In the genomic region with DNA sequence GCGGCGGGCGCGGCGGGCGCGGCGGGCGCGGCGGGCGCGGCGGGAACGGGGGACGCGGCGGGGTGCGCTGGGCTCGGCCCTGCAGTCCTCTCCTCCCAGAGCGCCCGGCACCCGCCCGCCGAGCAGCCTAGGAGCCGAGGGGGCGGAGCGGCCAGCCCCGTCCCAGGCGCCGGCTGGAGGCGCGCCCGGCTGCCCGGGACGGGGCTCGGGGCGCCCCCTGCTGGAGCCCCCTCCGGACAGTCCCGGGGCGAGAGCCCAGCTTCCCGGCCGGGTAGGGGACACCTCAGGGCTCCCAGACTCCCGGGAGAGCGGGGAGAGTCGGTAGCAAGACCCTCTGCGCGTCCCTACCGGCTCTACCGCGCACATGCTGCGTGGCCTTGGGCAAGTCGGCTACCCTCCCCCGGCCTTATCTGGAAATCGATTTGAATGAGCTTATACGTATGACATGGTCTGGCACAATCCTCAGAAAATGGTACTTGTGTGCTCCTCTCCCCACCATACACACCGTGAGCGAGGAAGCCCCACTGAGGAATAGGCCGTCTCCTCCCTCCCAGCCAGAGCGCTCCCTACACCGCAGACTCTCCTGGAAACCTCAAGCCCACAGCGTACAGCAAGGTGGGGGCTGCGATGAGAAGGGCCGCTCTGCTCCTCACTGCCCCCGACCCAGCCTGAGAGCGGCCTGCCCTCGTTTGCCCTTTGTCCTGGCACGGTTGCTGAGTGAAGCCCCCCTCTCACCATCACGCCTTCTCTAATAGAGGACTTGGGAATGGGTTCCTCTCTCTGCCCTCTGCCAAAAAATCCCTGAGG, we compare ENCODE assay signal across 8 cellular contexts. TPM values are rescaled to one million over a fixed set of nuclear protein-coding genes. Genes with fewer than 3 reads are reported as not detected.
DNase-seq lines count a peak whose midpoint lies in the region; ATAC-seq and TF ChIP-seq lines count a peak whose summit lies in the region.

Gene DAPK2 (minus strand): TSS at position 139 of the 807 bp plus-strand sequence. CDS start 6,224 bp downstream, outside the sequence.

- H3K4me3 ChIP-seq in NT2/D1 (ENCODE audit: insufficient read length, low read depth) (peak within 1 kb of the TSS; percentile 55), epithelial cell of esophagus (ENCODE audit: low read length) (peak within 1 kb of the TSS; percentile 55), mononuclear cell (ENCODE audit: low read length) (peak within 1 kb of the TSS; percentile 30)

- H3K9ac ChIP-seq in NT2/D1 (ENCODE audit: insufficient read length, low read depth), result peak within 1 kb of the TSS; percentile 77

- TF ChIP-seq CTCF in GM10266 (IDR thresholded peaks at IDR 0.05; ENCODE audit: control insufficient read depth, insufficient read depth, low read depth, missing control alignments), result peak; percentile 78
- peak; percentile 53 for TF ChIP-seq CTCF in epithelial cell of esophagus (IDR thresholded peaks at IDR 0.05; ENCODE audit: insufficient read depth, low read depth, low read length, missing control alignments)

- H3K27me3 ChIP-seq in NT2/D1 (ENCODE audit: insufficient read depth, insufficient read length), result peaks cover 37% of the 10 kb centered on the region
- H3K27me3 ChIP-seq in mononuclear cell (ENCODE audit: insufficient read depth, low read length), result no peaks in the 10 kb centered on the region

- peak; percentile 94 for DNase-seq in GM10266 (ENCODE audit: extremely low spot score)
- DNase-seq in NT2/D1 (ENCODE audit: low read depth, low spot score), result peak; percentile 36
- peak; percentile 54 for DNase-seq in activated T-cell treated with anti-CD3 and anti-CD28 coated beads for 1 hour (ENCODE audit: low read depth)
- DNase-seq in epithelial cell of esophagus (ENCODE audit: low read depth), result peak; percentile 65
- peak; percentile 34 to 45 for DNase-seq in stimulated activated CD8-positive, alpha-beta memory T cell treated with anti-CD3 and anti-CD28 coated beads, Interleukin-2, amount 100 ng/mL, for 1 hour (ENCODE audit: low read depth in 2 of 2)

- H3K4me1 ChIP-seq in NT2/D1 (ENCODE audit: insufficient read depth, insufficient read length) (peaks cover 8% of the 10 kb centered on the region), mononuclear cell (ENCODE audit: insufficient read depth, low read length) (peaks cover 73% of the 10 kb centered on the region)

- H3K9me3 ChIP-seq in NT2/D1 (ENCODE audit: insufficient read depth, low read length) (no peaks in the 10 kb centered on the region), mononuclear cell (ENCODE audit: low read depth, low read length) (no peaks in the 10 kb centered on the region)

- ATAC-seq in HG02610 (IDR thresholded peaks at IDR 0.05; ENCODE audit: unreplicated experiment), result peak; percentile 53
- no peak for ATAC-seq in HG03571 (IDR thresholded peaks at IDR 0.05; ENCODE audit: unreplicated experiment)

- no peaks in the 10 kb centered on the region for H3K36me3 ChIP-seq in NT2/D1 (ENCODE audit: insufficient read depth, insufficient read length, low read length)

RNA-seq across cellular contexts. Expression of gene DAPK2, which starts in this region (rescaled TPM):
- 2.2 TPM for total RNA-seq in mononuclear cell

Comparison
In these comparisons a context has a peak if more than half of its experiments do, and no peak if none do; other contexts are left out.
1. DNase-seq: peak in every context shown above with its lines; median percentile 94 in GM10266; 65 in epithelial cell of esophagus; 54 in activated T-cell treated with anti-CD3 and anti-CD28 coated beads for 1 hour; 40 in stimulated activated CD8-positive, alpha-beta memory T cell treated with anti-CD3 and anti-CD28 coated beads, Interleukin-2, amount 100 ng/mL, for 1 hour; 36 in NT2/D1.